Comparison of ENCODE assay signal across 8 cellular contexts in genomic region chr19:13952154-13953020, GRCh38. TPM values are rescaled to one million over a fixed set of nuclear protein-coding genes. Genes with fewer than 3 reads are reported as not detected.
A peak's percentile ranks its signal among the peaks of the same experiment; 100 is the strongest.
DNase-seq lines count a peak whose midpoint lies in the region; ATAC-seq and TF ChIP-seq lines count a peak whose summit lies in the region.

Gene DCAF15, plus strand, starts transcription at chr19:13952509. Its CDS starts 4 bp downstream, at chr19:13952513.

- peak within 1 kb of the TSS; percentile 100 for H3K14ac ChIP-seq in H9 (ENCODE audit: insufficient read depth, low read length)

- H2AFZ ChIP-seq in H9 (ENCODE audit: low read length): no peak within 1 kb of the TSS

- H3K9ac ChIP-seq in H9 (ENCODE audit: extremely low read depth, insufficient read length, low read length): peak within 1 kb of the TSS; percentile 89

- no peaks in the 10 kb centered on the region for H3K9me3 Mint-ChIP-seq in H9
- H3K9me3 Mint-ChIP-seq in natural killer cell treated with Interleukin-12 subunit alpha and Interleukin-12 subunit beta and Interleukin-15 and Interleukin-18, amount 100 ng/mL, for 72 hours: no peaks in the 10 kb centered on the region

- H3K27ac Mint-ChIP-seq in H9: peak within 1 kb of the TSS; percentile 88 to 98 (median 95); a peak in 6 of 7 replicates
- H3K27ac Mint-ChIP-seq in natural killer cell treated with Interleukin-12 subunit alpha and Interleukin-12 subunit beta and Interleukin-15 and Interleukin-18, amount 100 ng/mL, for 72 hours: peak within 1 kb of the TSS; percentile 82 to 87

- no peak within 1 kb of the TSS; the same call in 1 of the 2 replicates for H3K4ac ChIP-seq in H9 (ENCODE audit: low read depth, low read length)

- H3K4me3 Mint-ChIP-seq in H9: peak within 1 kb of the TSS; percentile 86 to 92
- peak within 1 kb of the TSS; percentile 96 for H3K4me3 Mint-ChIP-seq in natural killer cell treated with Interleukin-12 subunit alpha and Interleukin-12 subunit beta and Interleukin-15 and Interleukin-18, amount 100 ng/mL, for 72 hours

- H2BK20ac ChIP-seq in H9 (ENCODE audit: low read depth, low read length, poor library complexity, severe bottlenecking): no peak within 1 kb of the TSS

- no peaks in the 10 kb centered on the region for H4K20me1 ChIP-seq in H9 (ENCODE audit: control insufficient read depth, insufficient read depth, insufficient read length)

- peaks cover 11% of the 10 kb centered on the region for H3K23me2 ChIP-seq in H9 (ENCODE audit: insufficient read length, low read depth, low read length, poor library complexity, severe bottlenecking)

- no peak within 1 kb of the TSS for H3K23ac ChIP-seq in H9 (ENCODE audit: insufficient read length, low read depth, low read length)

- no peak within 1 kb of the TSS for H4K8ac ChIP-seq in H9 (replicated peaks; ENCODE audit: insufficient read length, low read depth, low read length)

- H2BK5ac ChIP-seq in H9 (ENCODE audit: insufficient read length, low read length): peak within 1 kb of the TSS; percentile 91

- peak within 1 kb of the TSS; percentile 100 for H3K18ac ChIP-seq in H9 (ENCODE audit: insufficient read length, low read depth, low read length)

- no CpG with 5 or more reads among the region's 68 CpGs for WGBS in H9 (ENCODE audit: extremely low coverage, insufficient read length, low lambda C conversion rate)

- no peak for TF ChIP-seq CTCF in H9 (conservative IDR thresholded peaks at IDR 0.05)
- no peak for TF ChIP-seq CTCF in fibroblast of pulmonary artery (IDR thresholded peaks at IDR 0.05; ENCODE audit: low read length, missing control alignments)

- H3K79me2 ChIP-seq in H9 (ENCODE audit: insufficient read depth, low read length): peaks cover 6% of the 10 kb centered on the region; the same call in 1 of the 2 replicates

- peak; percentile 99 for ATAC-seq in natural killer cell treated with Interleukin-12 subunit alpha and Interleukin-12 subunit beta and Interleukin-15 and Interleukin-18, amount 100 ng/mL, for 72 hours
- peak; percentile 98 for ATAC-seq in stimulated activated naive CD8-positive, alpha-beta T cell treated with anti-CD3 and anti-CD28 coated beads, Interleukin-15, Interleukin-2, amounts not matched to agents 100 U/mL and 50 U/mL, for 24 hours

- no peaks in the 10 kb centered on the region for H3K27me3 ChIP-seq in H9 (ENCODE audit: insufficient read depth, low read length)
- H3K27me3 ChIP-seq in MG63: no peaks in the 10 kb centered on the region

- H3K56ac ChIP-seq in H9 (ENCODE audit: insufficient read length, low read depth, low read length): no peak within 1 kb of the TSS

- H3T11ph ChIP-seq in H9 (ENCODE audit: low read length): no peak within 1 kb of the TSS

- H3K27ac ChIP-seq in H9 (ENCODE audit: insufficient read length, low read depth, low read length): no peak within 1 kb of the TSS

- H3K36me3 Mint-ChIP-seq in H9 (ENCODE audit: insufficient read depth in 1 of 3, low read depth in 3 of 3): peaks cover 11 to 28% (median 26%) of the 10 kb centered on the region in 3 experiments; a peak in 5 of 7 replicates
- no peaks in the 10 kb centered on the region for H3K36me3 Mint-ChIP-seq in natural killer cell treated with Interleukin-12 subunit alpha and Interleukin-12 subunit beta and Interleukin-15 and Interleukin-18, amount 100 ng/mL, for 72 hours

- no peaks in the 10 kb centered on the region for H3K9me3 ChIP-seq in H9 (ENCODE audit: control insufficient read depth, low read depth, low read length)
- H3K9me3 ChIP-seq in MG63: no peaks in the 10 kb centered on the region

- peak within 1 kb of the TSS; percentile 98 for H2BK120ac ChIP-seq in H9 (ENCODE audit: low read depth, low read length, poor library complexity, severe bottlenecking)

- H3K27me3 Mint-ChIP-seq in H9 (ENCODE audit: low read depth): peaks cover 2% of the 10 kb centered on the region; the same call in 1 of the 2 replicates
- no peaks in the 10 kb centered on the region for H3K27me3 Mint-ChIP-seq in natural killer cell treated with Interleukin-12 subunit alpha and Interleukin-12 subunit beta and Interleukin-15 and Interleukin-18, amount 100 ng/mL, for 72 hours

- H3K4me3 ChIP-seq in MG63: peak within 1 kb of the TSS; percentile 92
- peak within 1 kb of the TSS; percentile 75 for H3K4me3 ChIP-seq in fibroblast of pulmonary artery (replicated peaks; ENCODE audit: low read depth, low read length)

- no peaks in the 10 kb centered on the region for H3K4me1 ChIP-seq in H9 (ENCODE audit: insufficient read depth, low read length)

- DNase-seq in ELR (ENCODE audit: low read depth) (peak; percentile 100), H9 (peak; percentile 100), MG63 (peak; percentile 99), SHP77 treated with DMSO at 0.1 percent for 48 hours (lab: John Stamatoyannopoulos, UW) (peak; percentile 97), fibroblast of pulmonary artery (ENCODE audit: low read depth) (peak; percentile 100)
- peak; percentile 100 for DNase-seq in activated effector memory CD4-positive, alpha-beta T cell treated with anti-CD3 and anti-CD28 coated beads, Interleukin-2, amount 50 U/mL, for 16 hours
- peak; percentile 100 for DNase-seq in natural killer cell treated with Interleukin-12 subunit alpha and Interleukin-12 subunit beta and Interleukin-15 and Interleukin-18, amount 100 ng/mL, for 72 hours (ENCODE audit: low spot score)
- DNase-seq in stimulated activated naive CD8-positive, alpha-beta T cell treated with anti-CD3 and anti-CD28 coated beads, Interleukin-15, Interleukin-2, amounts not matched to agents 100 U/mL and 50 U/mL, for 24 hours: peak; percentile 98

- peak within 1 kb of the TSS; percentile 91 for H3K4me2 ChIP-seq in H9 (ENCODE audit: insufficient read depth, insufficient read length, low read length)

- peaks cover 8% of the 10 kb centered on the region for H3K79me1 ChIP-seq in H9 (ENCODE audit: insufficient read depth, low read depth, low read length, poor library complexity, severe bottlenecking)

- no peak within 1 kb of the TSS for H4K5ac ChIP-seq in H9 (ENCODE audit: insufficient read length, low read depth, low read length)

- H3K4me1 Mint-ChIP-seq in H9: peaks cover 9 to 12% of the 10 kb centered on the region in 2 experiments
- peaks cover 6 to 13% of the 10 kb centered on the region in 2 donors for H3K4me1 Mint-ChIP-seq in natural killer cell treated with Interleukin-12 subunit alpha and Interleukin-12 subunit beta and Interleukin-15 and Interleukin-18, amount 100 ng/mL, for 72 hours (ENCODE audit: low read depth in 2 of 2)

- peaks cover 39% of the 10 kb centered on the region for H3K36me3 ChIP-seq in MG63

- no peak within 1 kb of the TSS for H2AK5ac ChIP-seq in H9 (ENCODE audit: insufficient read length, low read length)

- H4K91ac ChIP-seq in H9 (ENCODE audit: insufficient read length, low read depth, low read length): no peak within 1 kb of the TSS

- no peak within 1 kb of the TSS for H2BK15ac ChIP-seq in H9 (ENCODE audit: low read depth, low read length)

- no peak within 1 kb of the TSS for H2BK12ac ChIP-seq in H9 (ENCODE audit: insufficient read length, low read depth, low read length)

RNA-seq across cellular contexts. Expression of gene DCAF15, which starts in this region (rescaled TPM):
- total RNA-seq in H9 (2021): 82.2 and 82.5 TPM in 2 replicates
- total RNA-seq in MG63 (2014; rRNA removed; shearing (Covaris generic); ENCODE audit: low replicate concordance): 13.8 and 22.9 TPM in 2 replicates
- 100 to 1,000 TPM in 1 of 2 donors, 10 to 100 TPM in 1; 62.0 to 107 TPM for total RNA-seq in natural killer cell treated with Interleukin-12 subunit alpha and Interleukin-12 subunit beta and Interleukin-15 and Interleukin-18, amount 100 ng/mL, for 72 hours
